In genomic region chr1:221778535-221779142, GRCh38 we compare ENCODE assay signal across 1 cellular context.
A peak's percentile ranks its signal among the peaks of the same experiment; 100 is the strongest.
TF ChIP-seq lines count a peak whose summit lies in the region.

No MANE protein-coding gene starts in this region.

TF ChIP-seq in GM12878, 131 proteins besides CTCF, POLR2A, EP300 and RAD21 (continued from another document):
- TF ChIP-seq TCF12 (IDR thresholded peaks at IDR 0.05; ENCODE audit: low read depth, low read length) (no peak), SRF (IDR thresholded peaks at IDR 0.05; ENCODE audit: low read depth in 2 of 2, low read length in 2 of 2) (peak; percentile 9 to 29; a peak in 1 of 4 replicates), CHD4 (IDR thresholded peaks at IDR 0.05) (0 out of 2 replicates have a peak, but pooled peaks have one; percentile 76), PKNOX1 (IDR thresholded peaks at IDR 0.05) (peak; percentile 9; the same call in 1 of the 2 replicates), POLR2AphosphoS5 (IDR thresholded peaks at IDR 0.05; ENCODE audit: low read length) (peak; percentile 73), SKIL (IDR thresholded peaks at IDR 0.05; ENCODE audit: low read depth, poor library complexity, severe bottlenecking) (no peak), ZSCAN29 (IDR thresholded peaks at IDR 0.05) (peak; percentile 93), EED (IDR thresholded peaks at IDR 0.05; ENCODE audit: low read depth) (peak; percentile 30; the same call in 1 of the 2 replicates), CBX5 (IDR thresholded peaks at IDR 0.05; ENCODE audit: low read depth) (0 out of 2 replicates have a peak, but pooled peaks have one; percentile 25), TCF3 (IDR thresholded peaks at IDR 0.05; ENCODE audit: borderline replicate concordance, insufficient read depth, low read depth, low read length) (0 out of 2 replicates have a peak, but pooled peaks have one; percentile 33), IRF4 (IDR thresholded peaks at IDR 0.05; ENCODE audit: low read depth, low read length) (0 out of 2 replicates have a peak, but pooled peaks have one; percentile 15), ATF2 (IDR thresholded peaks at IDR 0.05; ENCODE audit: low read length) (no peak), NR2F1 (conservative IDR thresholded peaks at IDR 0.05) (peak; percentile 75; the same call in 1 of the 2 replicates), PAX5 (IDR thresholded peaks at IDR 0.05; ENCODE audit: borderline replicate concordance, low read depth, low read length) (peak; percentile 65; the same call in 1 of the 2 replicates), DPF2 (IDR thresholded peaks at IDR 0.05) (peak; percentile 88), BHLHE40 (IDR thresholded peaks at IDR 0.05; ENCODE audit: borderline replicate concordance in 1 of 2, low read depth in 2 of 2, low read length in 1 of 2) (peak in 1 of 2 experiments; percentile 46; a peak in 1 of 4 replicates), TCF7 (IDR thresholded peaks at IDR 0.05; ENCODE audit: borderline replicate concordance) (no peak), CREB1 (IDR thresholded peaks at IDR 0.05; ENCODE audit: low read depth) (peak; percentile 12; the same call in 1 of the 2 replicates), TARDBP (IDR thresholded peaks at IDR 0.05; ENCODE audit: borderline replicate concordance) (no peak), POU2F2 (IDR thresholded peaks at IDR 0.05; ENCODE audit: borderline replicate concordance, low read depth, low read length) (peak; percentile 36; the same call in 1 of the 3 replicates), TAF1 (IDR thresholded peaks at IDR 0.05; ENCODE audit: borderline replicate concordance, low read depth, low read length) (0 out of 2 replicates have a peak, but pooled peaks have one; percentile 40)
